Comparison of ENCODE assay signal across 8 cellular contexts in the genomic region with DNA sequence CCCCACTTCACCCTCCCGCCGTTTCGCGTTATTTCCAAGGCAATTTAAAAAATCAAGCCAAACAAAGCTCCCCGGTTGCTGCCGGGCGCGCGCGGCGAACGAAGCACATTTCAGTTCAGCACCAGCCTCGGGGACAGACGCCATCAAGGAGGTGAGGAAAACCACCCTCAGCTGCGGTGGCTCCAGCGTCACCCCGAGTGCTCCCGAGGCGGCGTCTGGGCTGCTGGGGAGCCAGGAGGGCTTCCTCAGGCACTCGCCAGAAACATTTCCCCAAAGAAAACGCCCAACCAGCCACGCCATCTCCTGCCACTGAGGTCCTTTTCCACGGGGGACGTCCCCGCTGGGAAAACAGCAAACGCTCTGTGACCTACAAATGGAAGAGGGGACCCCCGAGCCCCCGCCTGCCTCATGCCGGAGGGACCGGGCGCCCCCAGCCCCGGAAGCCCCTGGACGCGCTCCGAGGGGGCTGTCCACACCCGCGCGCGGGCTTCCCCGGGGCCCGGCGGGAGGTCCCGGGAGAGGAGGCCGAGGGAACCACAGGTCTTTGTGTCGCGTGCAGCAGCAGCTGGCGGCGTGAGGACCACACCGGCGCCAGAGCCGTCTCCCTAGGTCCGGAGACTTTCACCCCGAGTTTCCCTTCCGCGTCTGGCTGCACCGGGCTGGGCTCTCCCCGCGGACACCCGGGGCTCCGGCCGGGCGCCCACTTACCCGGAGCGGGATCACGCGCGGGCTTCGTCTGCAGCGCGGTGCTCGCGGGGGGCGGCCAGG. TPM values are rescaled to one million over a fixed set of nuclear protein-coding genes. Genes with fewer than 3 reads are reported as not detected.
DNase-seq lines count a peak whose midpoint lies in the region; ATAC-seq and TF ChIP-seq lines count a peak whose summit lies in the region.

No MANE protein-coding gene starts in this region.

- H3K4me1 ChIP-seq in mesendoderm (ENCODE audit: control insufficient read depth, low read depth, low read length): peaks cover 2% of the 10 kb centered on the region

- no CpG with 5 or more reads among the region's 74 CpGs for WGBS in mesendoderm (ENCODE audit: extremely low coverage, insufficient coverage, low lambda C conversion rate)

- no peaks in the 10 kb centered on the region for H3K36me3 Mint-ChIP-seq in CD4-positive, alpha-beta T cell (ENCODE audit: low read depth)
- no peaks in the 10 kb centered on the region for H3K36me3 Mint-ChIP-seq in activated CD4-positive, alpha-beta memory T cell treated with anti-CD3 and anti-CD28 coated beads for 36 hours

- DNase-seq in CD4-positive, alpha-beta T cell: peak; percentile 27 to 53 (median 42)
- DNase-seq in NCI-H1048 (lab: John Stamatoyannopoulos, UW) (peak; percentile 45), mesendoderm (peak; percentile 87), ureter (ENCODE audit: low spot score) (no peak)
- DNase-seq in activated CD4-positive, alpha-beta memory T cell treated with anti-CD3 and anti-CD28 coated beads for 36 hours: peak; percentile 80
- DNase-seq in effector CD4-positive, alpha-beta T cell: peak; percentile 44
- peak; percentile 18 to 38 for DNase-seq in stimulated activated CD8-positive, alpha-beta memory T cell treated with anti-CD3 and anti-CD28 coated beads, Interleukin-7, amount 100 ng/mL, for 4 hours (ENCODE audit: low read depth in 2 of 2)

- no peak overlapping the region for H3K4ac ChIP-seq in mesendoderm (ENCODE audit: low read depth, low read length)

- H4K8ac ChIP-seq in mesendoderm (ENCODE audit: low read depth, low read length): no peak overlapping the region

- peaks cover 2% of the 10 kb centered on the region for H3K79me2 ChIP-seq in mesendoderm (ENCODE audit: control insufficient read depth, insufficient read depth, low read length)

- intact Hi-C loops in CD4-positive, alpha-beta T cell (cut with DNase I, micrococcal nuclease): no loop called here
- intact Hi-C loops in activated CD4-positive, alpha-beta memory T cell treated with anti-CD3 and anti-CD28 coated beads for 36 hours (cut with micrococcal nuclease): loop anchor here (10.0 kb wide), 1 partner anchor 346 kb away; no protein-coding TSS in a partner anchor

- H3K9me3 Mint-ChIP-seq in CD4-positive, alpha-beta T cell: peaks cover 8% of the 10 kb centered on the region
- peaks cover under 1% of the 10 kb centered on the region for H3K9me3 Mint-ChIP-seq in activated CD4-positive, alpha-beta memory T cell treated with anti-CD3 and anti-CD28 coated beads for 36 hours

- CTCF ChIA-PET in CD4-positive, alpha-beta T cell (lab: Charles Lee): no interaction called here
- CTCF ChIA-PET in activated CD4-positive, alpha-beta memory T cell treated with anti-CD3 and anti-CD28 coated beads for 36 hours (lab: Charles Lee): interaction anchor here (0.8 kb wide), 1 partner anchor 145 kb away, joined by 3 read pairs; the partner anchor contains the start of gene B3GALNT2

- TF ChIP-seq CTCF in CD4-positive, alpha-beta T cell (IDR thresholded peaks at IDR 0.05): no peak

- no peaks in the 10 kb centered on the region for H3K9me3 ChIP-seq in CD4-positive, alpha-beta T cell (ENCODE audit: control insufficient read depth, low read length)

- no peaks in the 10 kb centered on the region for H3K36me3 ChIP-seq in mesendoderm (ENCODE audit: control insufficient read depth, insufficient read depth, low read length)

- H3K23ac ChIP-seq in mesendoderm (ENCODE audit: low read length): no peak overlapping the region

- peaks cover 31% of the 10 kb centered on the region for H3K27me3 ChIP-seq in CD4-positive, alpha-beta T cell (ENCODE audit: control insufficient read depth, insufficient read depth, low read length)
- no peaks in the 10 kb centered on the region for H3K27me3 ChIP-seq in mesendoderm (ENCODE audit: insufficient read depth, low read length, poor library complexity)

- POLR2A ChIA-PET in CD4-positive, alpha-beta T cell (lab: Charles Lee): interaction anchor here (1.1 kb wide), 1 partner anchor 9 kb away, joined by 5 read pairs; no protein-coding TSS in a partner anchor
- POLR2A ChIA-PET in activated CD4-positive, alpha-beta memory T cell treated with anti-CD3 and anti-CD28 coated beads for 36 hours (lab: Charles Lee): interaction anchor here (1.0 kb wide), 1 partner anchor 144 kb away, joined by 3 read pairs; no protein-coding TSS in a partner anchor

- H3K4me1 Mint-ChIP-seq in CD4-positive, alpha-beta T cell (ENCODE audit: low read depth): peaks cover 15% of the 10 kb centered on the region
- H3K4me1 Mint-ChIP-seq in activated CD4-positive, alpha-beta memory T cell treated with anti-CD3 and anti-CD28 coated beads for 36 hours (ENCODE audit: low read depth): peaks cover 4% of the 10 kb centered on the region

- H4K5ac ChIP-seq in mesendoderm (ENCODE audit: low read length): no peak overlapping the region

- no peak overlapping the region for H2AK5ac ChIP-seq in mesendoderm (ENCODE audit: low read length)

- peaks cover 1% of the 10 kb centered on the region for H3K79me1 ChIP-seq in mesendoderm (ENCODE audit: low read length)

- H2BK120ac ChIP-seq in mesendoderm (ENCODE audit: low read depth, low read length): no peak overlapping the region

- peak overlapping the region; percentile 86 for H3K18ac ChIP-seq in mesendoderm (ENCODE audit: low read length)

- no peak overlapping the region for H2BK15ac ChIP-seq in mesendoderm (replicated peaks; ENCODE audit: low read depth)

- peak; percentile 89 for ATAC-seq in CD4-positive, alpha-beta T cell (ENCODE audit: poor library complexity)
- peak; percentile 66 for ATAC-seq in GM21447 (IDR thresholded peaks at IDR 0.05; ENCODE audit: unreplicated experiment)

- peak overlapping the region; percentile 31 for H3K4me3 ChIP-seq in mesendoderm (ENCODE audit: low read length)

- H3K27ac ChIP-seq in CD4-positive, alpha-beta T cell (ENCODE audit: low read depth, low read length): no peak overlapping the region
- no peak overlapping the region for H3K27ac ChIP-seq in mesendoderm (ENCODE audit: low read depth, low read length)

- peak overlapping the region; percentile 39 for H3K4me2 ChIP-seq in mesendoderm (ENCODE audit: low read length)

- H3K27me3 Mint-ChIP-seq in CD4-positive, alpha-beta T cell: peaks cover 72% of the 10 kb centered on the region
- H3K27me3 Mint-ChIP-seq in activated CD4-positive, alpha-beta memory T cell treated with anti-CD3 and anti-CD28 coated beads for 36 hours: peaks cover 54% of the 10 kb centered on the region

- H3K27ac Mint-ChIP-seq in CD4-positive, alpha-beta T cell: peak overlapping the region; percentile 70
- no peak overlapping the region for H3K27ac Mint-ChIP-seq in activated CD4-positive, alpha-beta memory T cell treated with anti-CD3 and anti-CD28 coated beads for 36 hours

- no peak overlapping the region for H2BK5ac ChIP-seq in mesendoderm (ENCODE audit: low read length)

- H3K4me3 Mint-ChIP-seq in CD4-positive, alpha-beta T cell: peak overlapping the region; percentile 94
- H3K4me3 Mint-ChIP-seq in activated CD4-positive, alpha-beta memory T cell treated with anti-CD3 and anti-CD28 coated beads for 36 hours: peak overlapping the region; percentile 78

- H3K56ac ChIP-seq in mesendoderm (ENCODE audit: low read length): peak overlapping the region; percentile 74

- peak overlapping the region; percentile 53 for H3K9ac ChIP-seq in mesendoderm (ENCODE audit: low read length)

RNA-seq across cellular contexts. Expression of gene GNG4, which starts 0.4 kb away (rescaled TPM):
- total RNA-seq in CD4-positive, alpha-beta T cell: not detected
- total RNA-seq in activated CD4-positive, alpha-beta memory T cell treated with anti-CD3 and anti-CD28 coated beads for 36 hours: 1 to 10 TPM in 1 of 2 experiments, under 1 TPM in 1; 0.88 to 1.8 TPM
- polyA plus RNA-seq in mesendoderm (2013, experiment 1 of 2): 38.4 TPM
- polyA plus RNA-seq in mesendoderm (2013, experiment 2 of 2): 39.6 TPM
- not detected for total RNA-seq in ureter
